Comparison of ENCODE assay signal across 19 cellular contexts in the genomic region with DNA sequence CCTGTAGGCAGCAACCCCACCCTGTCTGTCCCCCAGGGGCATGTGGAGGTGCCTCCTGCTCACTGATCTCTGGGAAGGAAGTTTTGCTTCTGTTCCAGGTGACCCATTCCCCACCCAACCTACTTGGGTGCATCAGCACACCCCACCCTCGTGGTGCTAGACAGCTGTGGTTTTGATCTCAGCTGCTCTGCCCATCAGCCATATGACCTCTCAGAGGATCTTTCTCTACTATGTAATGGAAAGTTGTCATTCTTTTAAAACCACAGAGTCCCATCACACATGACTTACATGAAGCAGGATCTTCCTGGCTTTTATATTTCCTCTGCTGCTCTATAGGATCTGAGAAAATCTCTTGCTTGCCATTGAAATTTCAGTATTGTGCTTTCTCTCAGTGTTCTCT. TPM values are rescaled to one million over a fixed set of nuclear protein-coding genes. Genes with fewer than 3 reads are reported as not detected.
"Had no signal": no experiment of that assay in that cellular context is flagged by ENCODE, and none has a peak within 500 bp of the region (broad histone marks: within the 10 kb centered on the region; RNA-seq: fewer than 3 reads in every experiment).

No MANE protein-coding gene starts in this region.

- H3K4me1 Mint-ChIP-seq: activated naive CD8-positive, alpha-beta T cell treated with anti-CD3 and anti-CD28 coated beads, Interleukin-2, amount 10 ng/mL, durations not matched to agents 7 days and 5 days; naive B cell had no signal

- H3K27ac ChIP-seq: dorsolateral prefrontal cortex, lower lobe of right lung, ovary had no signal

- H3K27me3 ChIP-seq: ovary had no signal

- H3K36me3 ChIP-seq: lower lobe of right lung, ovary had no signal

- H3K27ac Mint-ChIP-seq: activated naive CD8-positive, alpha-beta T cell treated with anti-CD3 and anti-CD28 coated beads, Interleukin-2, amount 10 ng/mL, durations not matched to agents 7 days and 5 days; activated T-helper 1 cell treated with anti-CD3 and anti-CD28 coated beads, Interleukin-12 subunit alpha, Interleukin-12 subunit beta, Interleukin-2, Interleukin-4 antibody, amounts not matched to agents 30 ng/mL and 10 ng/mL and 1 ng/mL, durations not matched to agents 14 hours and 24 hours and 36 hours; immature natural killer cell; naive B cell; stimulated activated memory B cell treated with anti-CD40 and anti-IgM and Interleukin-4, amounts not matched to agents 10 μg/mL and 1 μg/mL and 100 μg/mL, for 72 hours had no signal

- H3K9me3 ChIP-seq: lower lobe of right lung, ovary had no signal

- H3K36me3 Mint-ChIP-seq: activated naive CD8-positive, alpha-beta T cell treated with anti-CD3 and anti-CD28 coated beads, Interleukin-2, amount 10 ng/mL, durations not matched to agents 7 days and 5 days; immature natural killer cell; naive B cell; stimulated activated memory B cell treated with anti-CD40 and anti-IgM and Interleukin-4, amounts not matched to agents 10 μg/mL and 1 μg/mL and 100 μg/mL, for 72 hours had no signal

- DNase-seq: activated CD4-positive, alpha-beta T cell treated with anti-CD3 and anti-CD28 coated beads for 48 hours; activated CD8-positive, alpha-beta memory T cell treated with anti-CD3 and anti-CD28 coated beads for 24 hours; activated naive CD4-positive, alpha-beta T cell; activated naive CD8-positive, alpha-beta T cell treated with anti-CD3 and anti-CD28 coated beads, Interleukin-2, amount 10 ng/mL, durations not matched to agents 7 days and 5 days; aorta; dorsolateral prefrontal cortex; head of caudate nucleus; immature natural killer cell; left colon; lower lobe of right lung; midbrain; naive B cell; ovary; T-helper 2 cell had no signal

- H3K9me3 Mint-ChIP-seq: activated naive CD8-positive, alpha-beta T cell treated with anti-CD3 and anti-CD28 coated beads, Interleukin-2, amount 10 ng/mL, durations not matched to agents 7 days and 5 days; activated T-helper 1 cell treated with anti-CD3 and anti-CD28 coated beads, Interleukin-12 subunit alpha, Interleukin-12 subunit beta, Interleukin-2, Interleukin-4 antibody, amounts not matched to agents 30 ng/mL and 10 ng/mL and 1 ng/mL, durations not matched to agents 14 hours and 24 hours and 36 hours; immature natural killer cell; naive B cell; stimulated activated memory B cell treated with anti-CD40 and anti-IgM and Interleukin-4, amounts not matched to agents 10 μg/mL and 1 μg/mL and 100 μg/mL, for 72 hours had no signal

- H3K4me3 Mint-ChIP-seq: activated naive CD8-positive, alpha-beta T cell treated with anti-CD3 and anti-CD28 coated beads, Interleukin-2, amount 10 ng/mL, durations not matched to agents 7 days and 5 days; activated T-helper 1 cell treated with anti-CD3 and anti-CD28 coated beads, Interleukin-12 subunit alpha, Interleukin-12 subunit beta, Interleukin-2, Interleukin-4 antibody, amounts not matched to agents 30 ng/mL and 10 ng/mL and 1 ng/mL, durations not matched to agents 14 hours and 24 hours and 36 hours; immature natural killer cell; naive B cell; stimulated activated memory B cell treated with anti-CD40 and anti-IgM and Interleukin-4, amounts not matched to agents 10 μg/mL and 1 μg/mL and 100 μg/mL, for 72 hours had no signal

- ATAC-seq: left colon; lower lobe of right lung; stimulated activated memory B cell treated with anti-CD40 and anti-IgM and Interleukin-4, amounts not matched to agents 10 μg/mL and 1 μg/mL and 100 μg/mL, for 72 hours had no signal

- H3K4me3 ChIP-seq: dorsolateral prefrontal cortex, lower lobe of right lung, ovary had no signal

RNA-seq across cellular contexts. Expression of a gene that starts 13.5 kb away (rescaled TPM):
- total RNA-seq: activated naive CD8-positive, alpha-beta T cell treated with anti-CD3 and anti-CD28 coated beads, Interleukin-2, amount 10 ng/mL, durations not matched to agents 7 days and 5 days; activated T-helper 1 cell treated with anti-CD3 and anti-CD28 coated beads, Interleukin-12 subunit alpha, Interleukin-12 subunit beta, Interleukin-2, Interleukin-4 antibody, amounts not matched to agents 30 ng/mL and 10 ng/mL and 1 ng/mL, durations not matched to agents 14 hours and 24 hours and 36 hours; aorta; bronchial epithelial cell; left colon; lower lobe of right lung; ovary; ureter had no signal
- polyA plus RNA-seq: aorta, esophagus, immature natural killer cell, ovary had no signal

RNA-seq across cellular contexts. Expression of a gene that starts 14.5 kb away (rescaled TPM):
- total RNA-seq: activated naive CD8-positive, alpha-beta T cell treated with anti-CD3 and anti-CD28 coated beads, Interleukin-2, amount 10 ng/mL, durations not matched to agents 7 days and 5 days; activated T-helper 1 cell treated with anti-CD3 and anti-CD28 coated beads, Interleukin-12 subunit alpha, Interleukin-12 subunit beta, Interleukin-2, Interleukin-4 antibody, amounts not matched to agents 30 ng/mL and 10 ng/mL and 1 ng/mL, durations not matched to agents 14 hours and 24 hours and 36 hours; aorta; dorsolateral prefrontal cortex; left colon; lower lobe of right lung; ureter had no signal
- polyA plus RNA-seq: aorta, immature natural killer cell, ovary had no signal

RNA-seq across cellular contexts. Expression of a gene that starts 32.3 kb away (rescaled TPM):
- total RNA-seq: activated naive CD8-positive, alpha-beta T cell treated with anti-CD3 and anti-CD28 coated beads, Interleukin-2, amount 10 ng/mL, durations not matched to agents 7 days and 5 days; activated T-helper 1 cell treated with anti-CD3 and anti-CD28 coated beads, Interleukin-12 subunit alpha, Interleukin-12 subunit beta, Interleukin-2, Interleukin-4 antibody, amounts not matched to agents 30 ng/mL and 10 ng/mL and 1 ng/mL, durations not matched to agents 14 hours and 24 hours and 36 hours; aorta; dorsolateral prefrontal cortex; left colon; lower lobe of right lung had no signal
- polyA plus RNA-seq: ovary had no signal

RNA-seq across cellular contexts. Expression of a gene that starts 34.2 kb away (rescaled TPM):
- total RNA-seq: activated naive CD8-positive, alpha-beta T cell treated with anti-CD3 and anti-CD28 coated beads, Interleukin-2, amount 10 ng/mL, durations not matched to agents 7 days and 5 days; activated T-helper 1 cell treated with anti-CD3 and anti-CD28 coated beads, Interleukin-12 subunit alpha, Interleukin-12 subunit beta, Interleukin-2, Interleukin-4 antibody, amounts not matched to agents 30 ng/mL and 10 ng/mL and 1 ng/mL, durations not matched to agents 14 hours and 24 hours and 36 hours; aorta; bronchial epithelial cell; left colon; lower lobe of right lung; ovary; ureter had no signal
- polyA plus RNA-seq: aorta, immature natural killer cell, ovary had no signal

RNA-seq across cellular contexts. Expression of a gene that starts 52.4 kb away (rescaled TPM):
- total RNA-seq: activated naive CD8-positive, alpha-beta T cell treated with anti-CD3 and anti-CD28 coated beads, Interleukin-2, amount 10 ng/mL, durations not matched to agents 7 days and 5 days; activated T-helper 1 cell treated with anti-CD3 and anti-CD28 coated beads, Interleukin-12 subunit alpha, Interleukin-12 subunit beta, Interleukin-2, Interleukin-4 antibody, amounts not matched to agents 30 ng/mL and 10 ng/mL and 1 ng/mL, durations not matched to agents 14 hours and 24 hours and 36 hours; aorta; bronchial epithelial cell; dorsolateral prefrontal cortex; left colon; lower lobe of right lung; ovary; ureter had no signal
- polyA plus RNA-seq: aorta, esophagus, immature natural killer cell, ovary had no signal
